ENCODE assay signal across 8 cellular contexts in genomic region chr19:44845612-44846454, GRCh38. TPM values are rescaled to one million over a fixed set of nuclear protein-coding genes. Genes with fewer than 3 reads are reported as not detected.
DNase-seq lines count a peak whose midpoint lies in the region; ATAC-seq and TF ChIP-seq lines count a peak whose summit lies in the region.

Gene NECTIN2 (plus strand): TSS chr19:44846297. CDS start chr19:44846526, 229 bp downstream.

- ATAC-seq in right cardiac atrium, result peak; percentile 80 to 87

- TF ChIP-seq CTCF in GM20000 (IDR thresholded peaks at IDR 0.05; ENCODE audit: extremely low read depth, missing control alignments) (peak; percentile 48), ascending aorta (IDR thresholded peaks at IDR 0.05) (peak; percentile 73 to 82 (median 80))

- DNase-seq in ACHN, result peak; percentile 96
- DNase-seq in GM20000 (ENCODE audit: low spot score), result peak; percentile 100
- peak; percentile 25 for DNase-seq in NCI-H187 treated with DMSO at 0.1 percent for 48 hours (lab: John Stamatoyannopoulos, UW)
- peak; percentile 74 for DNase-seq in T-helper 9 cell
- peak; percentile 97 to 100 for DNase-seq in ascending aorta (ENCODE audit: low spot score in 2 of 2)
- peak; percentile 100 for DNase-seq in right cardiac atrium
- DNase-seq in pulmonary artery endothelial cell (ENCODE audit: low read depth, low spot score), result peak; percentile 92
- peak; percentile 100 for DNase-seq in ureter (ENCODE audit: low spot score)

- H3K4me1 ChIP-seq in ascending aorta (peaks cover 8 to 26% of the 10 kb centered on the region in 2 donors), right cardiac atrium (ENCODE audit: control insufficient read depth, insufficient read depth, low read length) (peaks cover 7% of the 10 kb centered on the region)

- no peaks in the 10 kb centered on the region for H3K27me3 ChIP-seq in ascending aorta
- H3K27me3 ChIP-seq in right cardiac atrium (ENCODE audit: control insufficient read depth, insufficient read depth), result no peaks in the 10 kb centered on the region

- no peaks in the 10 kb centered on the region for H3K9me3 ChIP-seq in ascending aorta
- no peaks in the 10 kb centered on the region for H3K9me3 ChIP-seq in right cardiac atrium (ENCODE audit: control insufficient read depth, low read length)

- intact Hi-C loops in ascending aorta (cut with DNase I), result loop anchor here (2.0 to 5.0 kb wide), 3 partner anchors 37 to 331 kb away; partner anchors contain the start of genes BCAM, BLOC1S3 and TRAPPC6A
- intact Hi-C loops in right cardiac atrium (cut with DNase I), result loop anchor here in 2 of 4 donors (2.0 to 10.0 kb wide), 4 partner anchors 45 to 271 kb away; no protein-coding TSS in a partner anchor

- H3K36me3 ChIP-seq in ascending aorta, result no peaks in the 10 kb centered on the region

- under 1% methylated on average over 67 of the region's 67 CpGs for WGBS in right cardiac atrium

- in situ Hi-C loops in ACHN (cut with HindIII; ENCODE audit: low pct_ligation_motif_present, low pct_unique_long_range_greater_than_20kb, low sequenced_read_pairs), result no loop called here

- H3K27ac ChIP-seq in ascending aorta, result peak within 1 kb of the TSS; percentile 96 to 98
- H3K27ac ChIP-seq in right cardiac atrium (ENCODE audit: low read length), result peak within 1 kb of the TSS; percentile 95

- H3K4me3 ChIP-seq in ascending aorta, result peak within 1 kb of the TSS; percentile 97 to 99
- peak within 1 kb of the TSS; percentile 98 for H3K4me3 ChIP-seq in right cardiac atrium (ENCODE audit: low read length)

RNA-seq across cellular contexts. Expression of gene NECTIN2, which starts in this region (rescaled TPM):
- total RNA-seq in ascending aorta (125 TPM), right cardiac atrium (100 to 1,000 TPM in 1 of 4 donors, 10 to 100 TPM in 3; 47.8 to 106 (median 57.5) TPM), pulmonary artery endothelial cell (101 and 112 TPM in 2 replicates), ureter (66.7 TPM)
- polyA plus RNA-seq in right cardiac atrium, result 44.2 TPM

Comparison
In these comparisons a context has a peak if more than half of its experiments do, and no peak if none do; other contexts are left out.
1. Peak in every context shown above with its lines: DNase-seq, ATAC-seq, H3K4me3 ChIP-seq and H3K27ac ChIP-seq.
2. DNase-seq: peak in every context shown above with its lines; median percentile 100 in GM20000; 100 in right cardiac atrium; 100 in ureter; 98 in ascending aorta; 96 in ACHN; 92 in pulmonary artery endothelial cell; 74 in T-helper 9 cell; 25 in NCI-H187 treated with DMSO at 0.1 percent for 48 hours.